Comparison of ENCODE assay signal across 24 cellular contexts in genomic region chr16:50972899-50973298, GRCh38.
"Had no signal": no experiment of that assay in that cellular context is flagged by ENCODE, and none has a peak within 500 bp of the region (broad histone marks: within the 10 kb centered on the region; RNA-seq: fewer than 3 reads in every experiment).

No MANE protein-coding gene starts in this region.

- H3K4me1 Mint-ChIP-seq: nephron had no signal

- H3K27me3 ChIP-seq: pancreas, right lobe of liver had no signal

- H3K9me3 ChIP-seq: heart right ventricle, left lung, lower lobe of right lung, pancreas, prostate gland, right lobe of liver had no signal

- H3K4me3 ChIP-seq: heart right ventricle, left lung, lower lobe of right lung, pancreas, prostate gland, right lobe of liver, spleen had no signal

- H3K4me3 Mint-ChIP-seq: naive B cell; nephron; stimulated activated naive B cell treated with anti-CD40 and anti-IgM and Interleukin-4, amounts not matched to agents 10 μg/mL and 1 μg/mL and 100 μg/mL, for 72 hours; type B pancreatic cell had no signal

- ATAC-seq: esophagus mucosa; heart right ventricle; left lung; lower lobe of right lung; right lobe of liver; stimulated activated naive B cell treated with anti-CD40 and anti-IgM and Interleukin-4, amounts not matched to agents 10 μg/mL and 1 μg/mL and 100 μg/mL, for 72 hours had no signal

- H3K36me3 Mint-ChIP-seq: naive B cell; stimulated activated naive B cell treated with anti-CD40 and anti-IgM and Interleukin-4, amounts not matched to agents 10 μg/mL and 1 μg/mL and 100 μg/mL, for 72 hours; type B pancreatic cell had no signal

- H3K27ac Mint-ChIP-seq: nephron; stimulated activated naive B cell treated with anti-CD40 and anti-IgM and Interleukin-4, amounts not matched to agents 10 μg/mL and 1 μg/mL and 100 μg/mL, for 72 hours; type B pancreatic cell had no signal

- H3K4me1 ChIP-seq: heart right ventricle, left lung, lower lobe of right lung, pancreas, prostate gland, right lobe of liver, spleen had no signal

- FAIRE-seq: endometrium, frontal cortex, islet of Langerhans, pancreas, urothelium cell line had no signal

- DNase-seq: effector memory CD4-positive, alpha-beta T cell; heart right ventricle; left lung; lower lobe of right lung; mesenchymal stem cell; midbrain; naive B cell; occipital lobe; retina; right lobe of liver; spleen; stimulated activated CD4-positive, alpha-beta T cell treated with anti-CD3 and anti-CD28 coated beads, Interleukin-15, amount 100 ng/mL, for 24 hours; stimulated activated CD4-positive, alpha-beta T cell treated with anti-CD3 and anti-CD28 coated beads, Interleukin-1b, Interleukin-23, amount 100 ng/mL, for 48 hours; stimulated activated CD4-positive, alpha-beta T cell treated with anti-CD3 and anti-CD28 coated beads, Interleukin-4, amount 100 ng/mL, for 4 hours; stimulated activated naive B cell treated with anti-CD40 and anti-IgM and Interleukin-4, amounts not matched to agents 10 μg/mL and 1 μg/mL and 100 μg/mL, for 72 hours had no signal

- H3K27ac ChIP-seq: heart right ventricle, left lung, lower lobe of right lung, pancreas, prostate gland, right lobe of liver, spleen had no signal

- H3K36me3 ChIP-seq: heart right ventricle, left lung, lower lobe of right lung, pancreas, prostate gland, right lobe of liver, spleen had no signal

- H3K9me3 Mint-ChIP-seq: type B pancreatic cell had no signal
